Comparison of ENCODE assay signal across 27 cellular contexts in genomic region chr12:111285191-111285590, GRCh38.
A peak's percentile ranks its signal among the peaks of the same experiment; 100 is the strongest.
DNase-seq lines count a peak whose midpoint lies in the region; ATAC-seq and TF ChIP-seq lines count a peak whose summit lies in the region.
"Had no signal": no experiment of that assay in that cellular context is flagged by ENCODE, and none has a peak within 500 bp of the region (broad histone marks: within the 10 kb centered on the region; RNA-seq: fewer than 3 reads in every experiment).

No MANE protein-coding gene starts in this region.

- peaks cover 9% of the 10 kb centered on the region for H3K27me3 Mint-ChIP-seq in GM23338 (ENCODE audit: insufficient read depth, low read depth, poor library complexity)
- H3K27me3 Mint-ChIP-seq in WTC11 (ENCODE audit: low read depth): no peaks in the 10 kb centered on the region
- peaks cover 4 to 5% (median 5%) of the 10 kb centered on the region in 3 donors for H3K27me3 Mint-ChIP-seq in immature natural killer cell (ENCODE audit: low read depth in 3 of 3)
- H3K27me3 Mint-ChIP-seq in T-cell: peaks cover 12 to 21% of the 10 kb centered on the region in 2 donors
- peaks cover 5% of the 10 kb centered on the region for H3K27me3 Mint-ChIP-seq in endothelial cell (ENCODE audit: unreplicated experiment)

- WGBS in IMR-90 (ENCODE audit: extremely low coverage in 2 of 2, insufficient read length in 1 of 2), 2 experiments: no CpG with 5 or more reads among the region's 5 CpGs

- DNase-seq in GM23338 (ENCODE audit: low spot score): peak; percentile 73
- no peak for DNase-seq in IMR-90
- DNase-seq in WTC11 (ENCODE audit: low spot score): peak; percentile 46
- DNase-seq in iPS-NIHi7 (ENCODE audit: extremely low spot score): peak; percentile 55
- no peak for DNase-seq in immature natural killer cell
- DNase-seq in T-cell: no peak
- DNase-seq in endothelial cell (ENCODE audit: low spot score): no peak
- no peak for DNase-seq in NCI-H226
- DNase-seq: AML-193; CD4-positive, alpha-beta T cell; COR-L47; DMS53; HFFc6; Kasumi-1; NCI-H1092 treated with DMSO at 0.1 percent for 48 hours; NCI-H1694; NCI-H2029 treated with DMSO at 0.1 percent for 48 hours; NCI-H345; NCI-H510A treated with DMSO at 0.1 percent for 48 hours; NCI-H82; SHP77 had no signal

- no peak overlapping the region for H2BK20ac ChIP-seq in IMR-90 (ENCODE audit: low read depth, low read length)

- no peak overlapping the region for H2BK5ac ChIP-seq in IMR-90 (ENCODE audit: low read depth, low read length, poor library complexity, severe bottlenecking)

- CTCF ChIA-PET in IMR-90 (lab: Yijun Ruan, JAX): no interaction called here
- CTCF ChIA-PET in WTC11 (lab: Charles Lee): interaction anchor here (0.6 to 3.4 kb wide), 7 partner anchors 10 to 261 kb away, joined by 3 to 42 read pairs (median 8); no protein-coding TSS in a partner anchor
- CTCF ChIA-PET in T-cell (lab: Charles Lee): no interaction called here

- H3F3A ChIP-seq in GM23338 (replicated peaks; ENCODE audit: low read depth): no peaks in the 10 kb centered on the region

- H3K23ac ChIP-seq in IMR-90 (ENCODE audit: low read depth, low read length): no peak overlapping the region

- no peak for TF ChIP-seq RAD21 in IMR-90 (IDR thresholded peaks at IDR 0.05; ENCODE audit: low read length)

- H3K79me2 ChIP-seq in GM23338 (replicated peaks; ENCODE audit: insufficient read depth): no peaks in the 10 kb centered on the region

- ATAC-seq in GM23338: peak; percentile 86
- no peak for ATAC-seq in IMR-90 (ENCODE audit: low read depth)
- ATAC-seq in WTC11: peak; percentile 78
- ATAC-seq in T-cell (replicated peaks in 1 of 4): no peak
- ATAC-seq: K562, Panc1 had no signal

- no peaks in the 10 kb centered on the region for H3K9me2 ChIP-seq in GM23338 (ENCODE audit: insufficient read depth)

- H3K4me3 ChIP-seq in GM23338: no peak overlapping the region
- no peak overlapping the region for H3K4me3 ChIP-seq in IMR-90 (ENCODE audit: insufficient read depth, low read depth, low read length)
- H3K4me3 ChIP-seq: A549; BLaER1 treated with 17β-estradiol and CSF1 and Interleukin-3, amounts not matched to agents 10 nM and 100 nM; HAP-1; K562 had no signal

- TF ChIP-seq CTCF in GM23338 (conservative IDR thresholded peaks at IDR 0.05; ENCODE audit: low read depth in 2 of 2) (no peak), IMR-90 (conservative IDR thresholded peaks at IDR 0.05; ENCODE audit: low read depth, low read length) (no peak), WTC11 (IDR thresholded peaks at IDR 0.05) (no peak), endothelial cell (IDR thresholded peaks at IDR 0.05; ENCODE audit: unreplicated experiment) (no peak)

- intact Hi-C loops in IMR-90 (cut with micrococcal nuclease): no loop called here

- no peak for TF ChIP-seq POLR2A in IMR-90 (IDR thresholded peaks at IDR 0.05; ENCODE audit: low read depth, low read length)

- H3K18ac ChIP-seq in IMR-90 (ENCODE audit: low read depth, low read length): no peak overlapping the region

- H4K91ac ChIP-seq in IMR-90 (ENCODE audit: insufficient read depth, low read depth, low read length): no peak overlapping the region

- H3K4ac ChIP-seq in IMR-90 (ENCODE audit: low read depth, low read length): no peak overlapping the region

- H3K36me3 Mint-ChIP-seq in GM23338 (ENCODE audit: low read depth): peaks cover 12% of the 10 kb centered on the region; the same call in 2 of the 3 replicates
- H3K36me3 Mint-ChIP-seq in WTC11: peaks cover 8% of the 10 kb centered on the region
- no peaks in the 10 kb centered on the region for H3K36me3 Mint-ChIP-seq in immature natural killer cell
- H3K36me3 Mint-ChIP-seq in T-cell: peaks cover 3% of the 10 kb centered on the region
- H3K36me3 Mint-ChIP-seq in endothelial cell (ENCODE audit: low read depth, unreplicated experiment): peaks cover 12% of the 10 kb centered on the region

- peaks cover 12% of the 10 kb centered on the region for H3K4me1 ChIP-seq in GM23338 (ENCODE audit: insufficient read depth)
- no peaks in the 10 kb centered on the region for H3K4me1 ChIP-seq in IMR-90 (ENCODE audit: control insufficient read depth, insufficient read depth, low read length)
- H3K4me1 ChIP-seq: A549, HAP-1 had no signal

- no peaks in the 10 kb centered on the region for H3K9me1 ChIP-seq in IMR-90 (ENCODE audit: insufficient read depth, low read length)

- no peak overlapping the region for H2BK120ac ChIP-seq in IMR-90 (ENCODE audit: low read depth, low read length)

- BruUV-seq in IMR-90 (replicated peaks; lab: Mats Ljungman, UMichigan): no TSS peak

- in situ Hi-C loops in IMR-90 (cut with MboI; ENCODE audit: low sequenced_read_pairs): no loop called here

- H3K27me3 ChIP-seq in GM23338 (ENCODE audit: insufficient read depth): no peaks in the 10 kb centered on the region
- H3K27me3 ChIP-seq in IMR-90 (ENCODE audit: control insufficient read depth, insufficient read depth, low read length): peaks cover 6% of the 10 kb centered on the region; the same call in 1 of the 2 replicates
- H3K27me3 ChIP-seq: BLaER1 treated with 17β-estradiol and CSF1 and Interleukin-3, amounts not matched to agents 10 nM and 100 nM had no signal

- H2AK9ac ChIP-seq in IMR-90 (replicated peaks; ENCODE audit: low read depth, low read length, poor library complexity): no peak overlapping the region

- dilution Hi-C loops in IMR-90 (cut with HindIII; ENCODE audit: low sequenced_read_pairs, unreplicated experiment): no loop called here

- H3K36me3 ChIP-seq in GM23338 (ENCODE audit: insufficient read depth) (no peaks in the 10 kb centered on the region), IMR-90 (ENCODE audit: control insufficient read depth, insufficient read depth, low read length) (no peaks in the 10 kb centered on the region)
- H3K36me3 ChIP-seq: HAP-1 had no signal

- H3K14ac ChIP-seq in IMR-90 (replicated peaks; ENCODE audit: low read depth, low read length): no peak overlapping the region

- H2AFZ ChIP-seq in GM23338 (no peak overlapping the region), IMR-90 (replicated peaks; ENCODE audit: low read length, poor library complexity) (peak overlapping the region; percentile 21)

- H2AK5ac ChIP-seq in IMR-90 (ENCODE audit: low read depth, low read length): no peak overlapping the region

- no peak overlapping the region for H3K9ac ChIP-seq in IMR-90 (ENCODE audit: low read depth, low read length)
- H3K9ac ChIP-seq: BLaER1 treated with 17β-estradiol and CSF1 and Interleukin-3, amounts not matched to agents 10 nM and 100 nM had no signal

- H3K4me3 Mint-ChIP-seq in GM23338: no peak overlapping the region; the same call in 2 of the 3 replicates
- no peak overlapping the region for H3K4me3 Mint-ChIP-seq in WTC11
- no peak overlapping the region for H3K4me3 Mint-ChIP-seq in immature natural killer cell
- no peak overlapping the region for H3K4me3 Mint-ChIP-seq in T-cell
- no peak overlapping the region for H3K4me3 Mint-ChIP-seq in endothelial cell (ENCODE audit: unreplicated experiment)
- H3K4me3 Mint-ChIP-seq: CD4-positive, alpha-beta T cell; HFFc6 had no signal

- H3K4me1 Mint-ChIP-seq in GM23338: peaks cover 18% of the 10 kb centered on the region
- peaks cover 20% of the 10 kb centered on the region for H3K4me1 Mint-ChIP-seq in WTC11
- no peaks in the 10 kb centered on the region for H3K4me1 Mint-ChIP-seq in immature natural killer cell
- no peaks in the 10 kb centered on the region for H3K4me1 Mint-ChIP-seq in T-cell
- peaks cover 15% of the 10 kb centered on the region for H3K4me1 Mint-ChIP-seq in endothelial cell (ENCODE audit: unreplicated experiment)

- H3K9me3 ChIP-seq in IMR-90 (ENCODE audit: control insufficient read depth, insufficient read depth, low read length): no peaks in the 10 kb centered on the region
- H3K9me3 ChIP-seq: HAP-1 had no signal

- H3K79me1 ChIP-seq in IMR-90 (ENCODE audit: low read depth in 1 of 2, low read length in 2 of 2): no peaks in the 10 kb centered on the region

- no peak overlapping the region for H2BK15ac ChIP-seq in IMR-90 (ENCODE audit: low read depth, low read length)

- no peak overlapping the region for H4K5ac ChIP-seq in IMR-90 (ENCODE audit: low read depth, low read length)

- POLR2A ChIA-PET in IMR-90 (lab: Charles Lee; ENCODE audit: unreplicated experiment) (interaction anchor here (0.6 kb wide), 1 partner anchor 403 kb away, joined by 4 read pairs; no protein-coding TSS in a partner anchor), WTC11 (lab: Charles Lee) (interaction anchor here (0.5 to 1.2 kb wide), 2 partner anchors 14 to 50 kb away, joined by 3 to 4 read pairs; no protein-coding TSS in a partner anchor), T-cell (lab: Charles Lee) (no interaction called here)

- H3K27ac ChIP-seq in GM23338 (ENCODE audit: low read depth): no peak overlapping the region
- H3K27ac ChIP-seq in IMR-90 (ENCODE audit: insufficient read depth, low read length): no peak overlapping the region
- H3K27ac ChIP-seq: A549; BLaER1 treated with 17β-estradiol and CSF1 and Interleukin-3, amounts not matched to agents 10 nM and 100 nM; RWPE1 had no signal

- no peak overlapping the region for H4K8ac ChIP-seq in IMR-90 (ENCODE audit: low read depth in 2 of 2, low read length in 2 of 2)

- H3K27ac Mint-ChIP-seq in GM23338 (no peak overlapping the region), WTC11 (peak overlapping the region; percentile 3; the same call in 1 of the 2 replicates), immature natural killer cell (no peak overlapping the region), T-cell (no peak overlapping the region), endothelial cell (ENCODE audit: unreplicated experiment) (no peak overlapping the region)
- H3K27ac Mint-ChIP-seq: CD4-positive, alpha-beta T cell; HFFc6 had no signal

- H3K4me2 ChIP-seq in GM23338 (peak overlapping the region; percentile 57), IMR-90 (ENCODE audit: low read depth, low read length) (no peak overlapping the region)
- H3K4me2 ChIP-seq: A549; BLaER1 treated with 17β-estradiol and CSF1 and Interleukin-3, amounts not matched to agents 10 nM and 100 nM had no signal

- peaks cover 12% of the 10 kb centered on the region for H3K9me3 Mint-ChIP-seq in GM23338
- peaks cover 12% of the 10 kb centered on the region for H3K9me3 Mint-ChIP-seq in WTC11
- no peaks in the 10 kb centered on the region for H3K9me3 Mint-ChIP-seq in immature natural killer cell
- H3K9me3 Mint-ChIP-seq in T-cell: peaks cover 10 to 13% (median 12%) of the 10 kb centered on the region in 3 donors
- H3K9me3 Mint-ChIP-seq in endothelial cell (ENCODE audit: unreplicated experiment): peaks cover 12% of the 10 kb centered on the region

- H4K20me1 ChIP-seq in GM23338 (replicated peaks; ENCODE audit: insufficient read depth): no peaks in the 10 kb centered on the region
- no peaks in the 10 kb centered on the region for H4K20me1 ChIP-seq in IMR-90 (ENCODE audit: insufficient read depth, low read length)

- no peak overlapping the region for H3K56ac ChIP-seq in IMR-90 (ENCODE audit: extremely low read depth, insufficient read depth, low read length)

TF ChIP-seq in GM23338, 12 proteins besides CTCF, POLR2A, EP300 and RAD21 (continues in another document):
- no peak for TF ChIP-seq POLR2AphosphoS5 (IDR thresholded peaks at IDR 0.05; ENCODE audit: low read depth)
- no peak for TF ChIP-seq JUNB (IDR thresholded peaks at IDR 0.05; ENCODE audit: unreplicated experiment)

TF ChIP-seq in IMR-90, 13 proteins besides CTCF, POLR2A, EP300 and RAD21 (continues in another document):
- TF ChIP-seq FOS (IDR thresholded peaks at IDR 0.05; ENCODE audit: low read depth, low read length): no peak

TF ChIP-seq in WTC11, 78 proteins besides CTCF, POLR2A, EP300 and RAD21 (continues in another document):
- TF ChIP-seq TP53 (CRISPR knock-in tag; IDR thresholded peaks at IDR 0.05): no peak

Comparison
In these comparisons a context has a peak if more than half of its experiments do, and no peak if none do; other contexts are left out.
1. ATAC-seq: peak in GM23338 (single experiment) and WTC11 (single experiment); none in IMR-90 (single experiment) and T-cell (0 of 4).
2. DNase-seq: peak in GM23338 (single experiment), WTC11 (single experiment) and iPS-NIHi7 (single experiment); none in IMR-90 (single experiment), immature natural killer cell (0 of 3), T-cell (0 of 34), endothelial cell (single experiment) and NCI-H226 (single experiment).
3. POLR2A ChIA-PET loops: an anchor here in IMR-90 (0.6 kb wide) and WTC11 (0.5 to 1.2 kb wide); none called in T-cell.